In the genomic region with DNA sequence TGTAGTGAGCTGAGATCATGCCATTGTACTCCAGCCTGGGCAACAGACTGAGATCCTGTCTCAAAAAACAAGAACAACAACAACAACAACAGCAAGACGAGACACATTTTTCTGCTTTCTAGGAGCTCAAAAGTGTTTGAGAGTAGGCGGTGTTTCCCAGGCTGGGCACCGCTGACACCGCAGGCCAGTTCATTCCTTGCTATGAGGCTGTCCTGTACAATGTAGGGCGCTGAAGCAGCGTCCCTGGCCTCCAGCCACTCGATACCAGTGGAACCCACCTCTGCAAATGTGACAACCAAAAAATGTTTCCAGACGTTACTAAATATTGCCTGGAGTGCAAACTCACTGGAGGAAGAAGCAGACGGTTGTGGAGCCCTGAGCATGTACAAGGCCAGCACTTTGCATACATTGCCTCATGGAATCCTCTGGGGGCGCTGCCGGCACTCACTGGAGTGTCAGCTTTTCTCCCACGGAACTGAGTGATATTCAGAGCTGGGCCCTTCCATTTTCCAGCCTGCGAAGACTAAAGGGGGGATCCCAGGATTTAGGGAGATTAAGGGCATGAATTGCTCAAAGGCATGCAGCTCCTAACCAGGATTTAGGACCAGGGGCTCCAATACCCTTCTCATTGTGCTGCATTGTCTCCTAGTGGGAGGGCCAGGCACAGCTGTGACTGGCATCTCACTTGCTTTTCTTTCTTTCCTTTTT, we compare ENCODE assay signal across 8 cellular contexts. TPM values are rescaled to one million over a fixed set of nuclear protein-coding genes. Genes with fewer than 3 reads are reported as not detected.
A peak's percentile ranks its signal among the peaks of the same experiment; 100 is the strongest.
DNase-seq lines count a peak whose midpoint lies in the region; ATAC-seq and TF ChIP-seq lines count a peak whose summit lies in the region.

No MANE protein-coding gene starts in this region.

- H4K20me1 ChIP-seq in SK-N-SH (ENCODE audit: insufficient read depth), result no peaks in the 10 kb centered on the region

- no peak overlapping the region; the same call in 1 of the 2 replicates for H2AFZ ChIP-seq in SK-N-SH (ENCODE audit: low read depth)

- no peak for TF ChIP-seq POLR2A in adrenal gland (IDR thresholded peaks at IDR 0.05)

- no peaks in the 10 kb centered on the region for H3K27me3 ChIP-seq in SK-N-SH (ENCODE audit: insufficient read depth)
- H3K27me3 ChIP-seq in adrenal gland, result no peaks in the 10 kb centered on the region
- no peaks in the 10 kb centered on the region for H3K27me3 ChIP-seq in right atrium auricular region

- H3K9me2 ChIP-seq in SK-N-SH, result no peaks in the 10 kb centered on the region

- ATAC-seq in HG03571 (IDR thresholded peaks at IDR 0.05; ENCODE audit: unreplicated experiment), result no peak
- ATAC-seq in GM19023 (IDR thresholded peaks at IDR 0.05; ENCODE audit: unreplicated experiment), result no peak

- POLR2A ChIA-PET in SK-N-SH (lab: Yijun Ruan, JAX), result interaction anchor here (0.6 to 1.2 kb wide), 2 partner anchors 24 to 27 kb away, joined by 3 read pairs; a partner anchor contains a TSS

- H3K9me3 ChIP-seq in SK-N-SH, result no peaks in the 10 kb centered on the region
- no peaks in the 10 kb centered on the region for H3K9me3 ChIP-seq in adrenal gland (replicated peaks in 1 of 3)
- H3K9me3 ChIP-seq in right atrium auricular region, result no peaks in the 10 kb centered on the region

- H3K27ac ChIP-seq in SK-N-SH (ENCODE audit: low read depth in 2 of 2, low read length in 1 of 2) (no peak overlapping the region; a peak in 1 of 4 replicates), adrenal gland (peak overlapping the region in 3 of 5 donors; percentile 7 to 61 (median 52)), right atrium auricular region (no peak overlapping the region)

- no peak overlapping the region for H3K4me2 ChIP-seq in SK-N-SH

- WGBS in SK-N-SH (ENCODE audit: low lambda C conversion rate), result 0% methylated on average over 1 of the region's 13 CpGs
- WGBS in adrenal gland, 4 donors, result 7 to 40% (median 38%) methylated on average over 5 to 13 of the region's 13 CpGs

- H3K4me1 ChIP-seq in SK-N-SH (ENCODE audit: control insufficient read depth in 1 of 2, insufficient read depth in 2 of 2, low read depth in 1 of 2, low read length in 1 of 2) (peaks cover 0 to 19% of the 10 kb centered on the region in 2 experiments; a peak in 2 of 4 replicates), adrenal gland (replicated peaks in 1 of 2) (peaks cover 9 to 11% of the 10 kb centered on the region in 2 donors), right atrium auricular region (peaks cover 0 to 35% of the 10 kb centered on the region in 2 donors)

- TF ChIP-seq CTCF in SK-N-SH (IDR thresholded peaks at IDR 0.05) (peak; percentile 59), adrenal gland (IDR thresholded peaks at IDR 0.05) (peak; percentile 69 to 82 (median 79)), right atrium auricular region (IDR thresholded peaks at IDR 0.05) (peak; percentile 73 to 84)

- peak; percentile 48 for TF ChIP-seq RAD21 in SK-N-SH (IDR thresholded peaks at IDR 0.05; ENCODE audit: low read length)

- intact Hi-C loops in adrenal gland (cut with DNase I), result loop anchor here (10.0 kb wide), 3 partner anchors 61 to 321 kb away; no protein-coding TSS in a partner anchor

- H3F3A ChIP-seq in SK-N-SH (replicated peaks; ENCODE audit: insufficient read depth), result no peaks in the 10 kb centered on the region

- DNase-seq in DMS153 (lab: John Stamatoyannopoulos, UW) (peak; percentile 43), SK-N-SH (peak; percentile 50), adrenal gland (peak; percentile 72 to 94 (median 87)), right atrium auricular region (ENCODE audit: low spot score) (peak; percentile 83), retina (peak; percentile 75)
- peak; percentile 52 for DNase-seq in Jurkat, Clone E6-1 (ENCODE audit: low read depth, low spot score)

- H3K79me2 ChIP-seq in SK-N-SH (ENCODE audit: insufficient read depth), result no peaks in the 10 kb centered on the region

- no peak for TF ChIP-seq EP300 in SK-N-SH (IDR thresholded peaks at IDR 0.05; ENCODE audit: borderline replicate concordance in 1 of 2, low read depth in 1 of 2, low read length in 1 of 2)

- no peak overlapping the region for H3K4me3 ChIP-seq in Jurkat, Clone E6-1 (ENCODE audit: low read length)
- H3K4me3 ChIP-seq in SK-N-SH (ENCODE audit: low read depth in 2 of 2, low read length in 1 of 2) (no peak overlapping the region), adrenal gland (no peak overlapping the region), right atrium auricular region (no peak overlapping the region)

- no peak overlapping the region for H3K9ac ChIP-seq in SK-N-SH

- H3K36me3 ChIP-seq in SK-N-SH (replicated peaks in 1 of 2; ENCODE audit: control insufficient read depth in 1 of 2, insufficient read depth in 2 of 2, low read length in 1 of 2) (no peaks in the 10 kb centered on the region), adrenal gland (replicated peaks in 1 of 2) (no peaks in the 10 kb centered on the region), right atrium auricular region (no peaks in the 10 kb centered on the region)

- CTCF ChIA-PET in SK-N-SH (lab: Yijun Ruan, JAX), result interaction anchor here (0.6 to 3.9 kb wide), 16 partner anchors 12 to 386 kb away, joined by 3 to 36 read pairs (median 4); a partner anchor contains a TSS

TF ChIP-seq in SK-N-SH, 30 proteins besides CTCF, POLR2A, EP300 and RAD21:
- peak; percentile 5; the same call in 1 of the 2 replicates for TF ChIP-seq SMC3 (IDR thresholded peaks at IDR 0.05; ENCODE audit: low read depth, low read length)
- no peak for TF ChIP-seq TEAD4 (IDR thresholded peaks at IDR 0.05; ENCODE audit: borderline replicate concordance, insufficient read depth)
- no peak for TF ChIP-seq GATA2 (CRISPR knock-in tag; IDR thresholded peaks at IDR 0.05)
- no peak for TF ChIP-seq TAF1 (IDR thresholded peaks at IDR 0.05; ENCODE audit: borderline replicate concordance, low read depth, low read length)
- TF ChIP-seq MXI1 (IDR thresholded peaks at IDR 0.05; ENCODE audit: low read depth, low read length), result 0 out of 2 replicates have a peak, but pooled peaks have one; percentile 24
TF ChIP-seq in SK-N-SH: peak in this region for 2.

RNA-seq across cellular contexts. Expression of a gene that starts 5.8 kb away (rescaled TPM):
- 23.0 TPM for polyA plus RNA-seq in Jurkat, Clone E6-1 (2012; ENCODE audit: insufficient read depth, insufficient read length)
- polyA plus RNA-seq in SK-N-SH (2012; rRNA removed), result 7.5 and 7.7 TPM in 2 replicates
- polyA plus RNA-seq in SK-N-SH (2012; cell fraction: cytosol; rRNA removed), result 6.2 and 7.6 TPM in 2 replicates
- 7.8 and 8.4 TPM in 2 replicates for polyA plus RNA-seq in SK-N-SH (2012; cell fraction: nucleus; rRNA removed)
- 10 to 100 TPM; 24.4 to 44.2 (median 26.9) TPM for total RNA-seq in adrenal gland
- polyA plus RNA-seq in adrenal gland, result 10 to 100 TPM in 1 of 3 donors, 1 to 10 TPM in 2; 5.1 to 27.0 (median 6.9) TPM
- total RNA-seq in right atrium auricular region, result 10 to 100 TPM; 14.4 to 22.1 TPM

RNA-seq across cellular contexts. Expression of a gene that starts 24.1 kb away (rescaled TPM):
- polyA plus RNA-seq in Jurkat, Clone E6-1 (2012; ENCODE audit: insufficient read depth, insufficient read length), result 612 TPM
- polyA plus RNA-seq in SK-N-SH (2012; rRNA removed) (375 and 436 TPM in 2 replicates), adrenal gland (1,000 to 10,000 TPM in 2 of 3 donors, 100 to 1,000 TPM in 1; 619 to 1,513 (median 1,039) TPM)
- 311 and 361 TPM in 2 replicates for polyA plus RNA-seq in SK-N-SH (2012; cell fraction: cytosol; rRNA removed)
- polyA plus RNA-seq in SK-N-SH (2012; cell fraction: nucleus; rRNA removed), result 604 and 658 TPM in 2 replicates
- total RNA-seq in adrenal gland (100 to 1,000 TPM; 207 to 498 (median 324) TPM), right atrium auricular region (100 to 1,000 TPM; 155 to 256 TPM)

RNA-seq across cellular contexts. Expression of a gene that starts 36.3 kb away (rescaled TPM):
- polyA plus RNA-seq in Jurkat, Clone E6-1 (2012; ENCODE audit: insufficient read depth, insufficient read length), result 95.4 TPM
- polyA plus RNA-seq in SK-N-SH (2012; rRNA removed), result 77.3 and 97.2 TPM in 2 replicates
- 67.1 and 75.9 TPM in 2 replicates for polyA plus RNA-seq in SK-N-SH (2012; cell fraction: cytosol; rRNA removed)
- polyA plus RNA-seq in SK-N-SH (2012; cell fraction: nucleus; rRNA removed), result 48.9 and 89.0 TPM in 2 replicates
- 100 to 1,000 TPM in 4 of 8 donors, 10 to 100 TPM in 4; 80.4 to 250 (median 132) TPM for total RNA-seq in adrenal gland
- polyA plus RNA-seq in adrenal gland, result 100 to 1,000 TPM in 2 of 3 donors, 10 to 100 TPM in 1; 39.5 to 217 (median 174) TPM
- total RNA-seq in right atrium auricular region, result 100 to 1,000 TPM in 1 of 2 donors, 10 to 100 TPM in 1; 88.1 to 135 TPM

RNA-seq across cellular contexts. Expression of a gene that starts 39.5 kb away (rescaled TPM):
- polyA plus RNA-seq in Jurkat, Clone E6-1 (2012; ENCODE audit: insufficient read depth, insufficient read length), result 2.3 TPM
- polyA plus RNA-seq in SK-N-SH (2012; rRNA removed), result 0.16 and 0.21 TPM in 2 replicates
- 0.15 and 0.34 TPM in 2 replicates for polyA plus RNA-seq in SK-N-SH (2012; cell fraction: cytosol; rRNA removed)
- 0.13 and 0.18 TPM in 2 replicates for polyA plus RNA-seq in SK-N-SH (2012; cell fraction: nucleus; rRNA removed)
- 1 to 10 TPM; 1.0 to 6.9 (median 2.4) TPM for total RNA-seq in adrenal gland
- 1 to 10 TPM in 2 of 3 donors, under 1 TPM in 1; 0.42 to 1.4 (median 1.2) TPM for polyA plus RNA-seq in adrenal gland
- total RNA-seq in right atrium auricular region, result 10 to 100 TPM in 1 of 2 donors, 1 to 10 TPM in 1; 2.9 to 11.3 TPM

Comparison
In these comparisons a context has a peak if more than half of its experiments do, and no peak if none do; other contexts are left out.
1. H3K27ac ChIP-seq: peak in adrenal gland (3 of 5); none in SK-N-SH (0 of 2) and right atrium auricular region (0 of 2).
2. Peak in every context shown above with its lines, with median percentiles within 50 percentile points of each other: DNase-seq and CTCF ChIP-seq.